ENCODE assay signal across 2 cellular contexts in the genomic region with DNA sequence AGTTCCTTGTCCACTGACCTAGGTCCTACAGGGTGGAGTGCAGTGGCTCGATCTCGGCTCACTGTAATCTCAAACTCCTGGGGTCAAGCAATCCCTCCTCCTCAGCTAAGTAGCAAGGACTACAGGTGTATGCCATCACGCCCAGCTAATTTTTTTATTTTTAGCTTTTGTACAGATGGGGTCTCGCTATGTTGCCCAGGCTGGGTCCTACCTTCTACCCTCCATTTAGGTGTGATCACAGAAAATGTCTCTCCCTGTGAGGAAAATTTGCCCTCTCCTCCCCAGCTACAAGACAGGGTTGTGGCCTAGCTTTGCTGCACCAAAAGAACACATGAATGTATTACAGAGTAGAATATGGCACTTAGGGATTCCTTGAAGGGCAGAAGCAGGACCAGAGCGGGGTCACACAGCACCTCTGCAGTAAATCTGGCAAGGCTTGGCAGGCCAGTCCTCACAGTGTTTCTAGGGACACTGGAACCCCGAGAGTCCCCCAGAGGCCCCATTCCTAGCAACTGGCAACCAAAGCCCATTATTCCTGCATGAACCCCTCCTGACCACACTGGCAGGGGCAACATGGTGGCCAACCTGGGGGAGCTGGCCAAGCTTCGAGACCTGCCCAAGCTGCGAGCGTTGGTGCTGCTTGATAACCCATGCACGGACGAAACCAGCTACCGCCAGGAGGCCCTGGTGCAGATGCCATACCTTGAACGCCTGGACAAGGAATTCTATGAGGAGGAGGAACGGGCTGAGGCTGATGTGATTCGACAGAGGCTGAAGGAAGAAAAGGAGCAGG.
TF ChIP-seq lines count a peak whose summit lies in the region.

No MANE protein-coding gene starts in this region.

TF ChIP-seq in GM23338, 12 proteins besides CTCF, POLR2A, EP300 and RAD21 (continued from another document and continues in another):
- TF ChIP-seq EZH2 (IDR thresholded peaks at IDR 0.05; ENCODE audit: low read depth, unreplicated experiment), result no peak
- no peak for TF ChIP-seq STAT1 (IDR thresholded peaks at IDR 0.05; ENCODE audit: unreplicated experiment)
- no peak for TF ChIP-seq NANOG (IDR thresholded peaks at IDR 0.05; ENCODE audit: borderline replicate concordance)
- no peak for TF ChIP-seq ZNF114 (CRISPR knock-in tag; IDR thresholded peaks at IDR 0.05)
- TF ChIP-seq, protein P1, sequence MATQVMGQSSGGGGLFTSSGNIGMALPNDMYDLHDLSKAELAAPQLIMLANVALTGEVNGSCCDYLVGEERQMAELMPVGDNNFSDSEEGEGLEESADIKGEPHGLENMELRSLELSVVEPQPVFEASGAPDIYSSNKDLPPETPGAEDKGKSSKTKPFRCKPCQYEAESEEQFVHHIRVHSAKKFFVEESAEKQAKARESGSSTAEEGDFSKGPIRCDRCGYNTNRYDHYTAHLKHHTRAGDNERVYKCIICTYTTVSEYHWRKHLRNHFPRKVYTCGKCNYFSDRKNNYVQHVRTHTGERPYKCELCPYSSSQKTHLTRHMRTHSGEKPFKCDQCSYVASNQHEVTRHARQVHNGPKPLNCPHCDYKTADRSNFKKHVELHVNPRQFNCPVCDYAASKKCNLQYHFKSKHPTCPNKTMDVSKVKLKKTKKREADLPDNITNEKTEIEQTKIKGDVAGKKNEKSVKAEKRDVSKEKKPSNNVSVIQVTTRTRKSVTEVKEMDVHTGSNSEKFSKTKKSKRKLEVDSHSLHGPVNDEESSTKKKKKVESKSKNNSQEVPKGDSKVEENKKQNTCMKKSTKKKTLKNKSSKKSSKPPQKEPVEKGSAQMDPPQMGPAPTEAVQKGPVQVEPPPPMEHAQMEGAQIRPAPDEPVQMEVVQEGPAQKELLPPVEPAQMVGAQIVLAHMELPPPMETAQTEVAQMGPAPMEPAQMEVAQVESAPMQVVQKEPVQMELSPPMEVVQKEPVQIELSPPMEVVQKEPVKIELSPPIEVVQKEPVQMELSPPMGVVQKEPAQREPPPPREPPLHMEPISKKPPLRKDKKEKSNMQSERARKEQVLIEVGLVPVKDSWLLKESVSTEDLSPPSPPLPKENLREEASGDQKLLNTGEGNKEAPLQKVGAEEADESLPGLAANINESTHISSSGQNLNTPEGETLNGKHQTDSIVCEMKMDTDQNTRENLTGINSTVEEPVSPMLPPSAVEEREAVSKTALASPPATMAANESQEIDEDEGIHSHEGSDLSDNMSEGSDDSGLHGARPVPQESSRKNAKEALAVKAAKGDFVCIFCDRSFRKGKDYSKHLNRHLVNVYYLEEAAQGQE (IDR thresholded peaks at IDR 0.05; ENCODE audit: unreplicated experiment), result no peak
- TF ChIP-seq ZNF462 (CRISPR knock-in tag; IDR thresholded peaks at IDR 0.05), result no peak
- no peak for TF ChIP-seq JUNB (IDR thresholded peaks at IDR 0.05; ENCODE audit: unreplicated experiment)
- TF ChIP-seq CREB1 (CRISPR knock-in tag; IDR thresholded peaks at IDR 0.05; ENCODE audit: low read depth), result no peak
- TF ChIP-seq ZNF331 (CRISPR knock-in tag; IDR thresholded peaks at IDR 0.05; ENCODE audit: low read depth), result no peak
- TF ChIP-seq POLR2AphosphoS5 (IDR thresholded peaks at IDR 0.05; ENCODE audit: low read depth), result no peak

TF ChIP-seq in HEK293T, 16 proteins besides CTCF, POLR2A, EP300 and RAD21:
- TF ChIP-seq, protein P2, sequence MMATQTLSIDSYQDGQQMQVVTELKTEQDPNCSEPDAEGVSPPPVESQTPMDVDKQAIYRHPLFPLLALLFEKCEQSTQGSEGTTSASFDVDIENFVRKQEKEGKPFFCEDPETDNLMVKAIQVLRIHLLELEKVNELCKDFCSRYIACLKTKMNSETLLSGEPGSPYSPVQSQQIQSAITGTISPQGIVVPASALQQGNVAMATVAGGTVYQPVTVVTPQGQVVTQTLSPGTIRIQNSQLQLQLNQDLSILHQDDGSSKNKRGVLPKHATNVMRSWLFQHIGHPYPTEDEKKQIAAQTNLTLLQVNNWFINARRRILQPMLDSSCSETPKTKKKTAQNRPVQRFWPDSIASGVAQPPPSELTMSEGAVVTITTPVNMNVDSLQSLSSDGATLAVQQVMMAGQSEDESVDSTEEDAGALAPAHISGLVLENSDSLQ (IDR thresholded peaks at IDR 0.05), result no peak
- no peak for TF ChIP-seq HDGF (IDR thresholded peaks at IDR 0.05; ENCODE audit: borderline replicate concordance)
